9 cellular contexts compared by ENCODE assay signal in genomic region chr16:2969545-2970521, GRCh38. TPM values are rescaled to one million over a fixed set of nuclear protein-coding genes. Genes with fewer than 3 reads are reported as not detected.
DNase-seq lines count a peak whose midpoint lies in the region; ATAC-seq, FAIRE-seq and TF ChIP-seq lines count a peak whose summit lies in the region.
"Had no signal": no experiment of that assay in that cellular context is flagged by ENCODE, and none has a peak within 500 bp of the region (broad histone marks: within the 10 kb centered on the region; RNA-seq: fewer than 3 reads in every experiment).

No MANE protein-coding gene starts in this region.

- no TSS peak for BruUV-seq in Calu3 (replicated peaks; lab: Mats Ljungman, UMichigan)

- ATAC-seq in GM21381 (IDR thresholded peaks at IDR 0.05; ENCODE audit: unreplicated experiment) (peak; percentile 15), sciatic nerve (peak; percentile 33), HG02870 (IDR thresholded peaks at IDR 0.05; ENCODE audit: unreplicated experiment) (no peak)

- H3K79me2 ChIP-seq in Loucy (ENCODE audit: insufficient read depth, low read length), result peaks cover 11% of the 10 kb centered on the region; the same call in 1 of the 2 replicates
- H3K79me2 ChIP-seq in astrocyte (ENCODE audit: insufficient read depth, low read length), result no peaks in the 10 kb centered on the region

- no peaks in the 10 kb centered on the region for H3K9me2 ChIP-seq in Loucy (replicated peaks; ENCODE audit: low read depth, low read length)

- H3K9me3 Mint-ChIP-seq in Calu3 (ENCODE audit: low read depth, unreplicated experiment) (no peaks in the 10 kb centered on the region), astrocyte (ENCODE audit: unreplicated experiment) (no peaks in the 10 kb centered on the region)

- H3K9me3 ChIP-seq in Loucy (ENCODE audit: insufficient read depth, low read depth, low read length) (no peaks in the 10 kb centered on the region), astrocyte (ENCODE audit: insufficient read depth, low read depth, low read length) (no peaks in the 10 kb centered on the region)

- DNase-seq in Calu3 (peak; percentile 92), T-helper 2 cell (peak; percentile 31 to 87 (median 65)), astrocyte (ENCODE audit: low read depth) (peak; percentile 4), hypothalamus (lab: John Stamatoyannopoulos, UW) (peak in 40 of 51 donors; percentile 15 to 78 (median 58)), sciatic nerve (ENCODE audit: low spot score) (peak; percentile 81)

- H3K27ac Mint-ChIP-seq in Calu3 (ENCODE audit: unreplicated experiment) (peak overlapping the region; percentile 72), astrocyte (ENCODE audit: unreplicated experiment) (no peak overlapping the region)

- H3K27me3 ChIP-seq in Loucy (ENCODE audit: insufficient read depth, low read length, poor library complexity, severe bottlenecking) (no peaks in the 10 kb centered on the region), astrocyte (ENCODE audit: insufficient read depth, low read length) (peaks cover 21% of the 10 kb centered on the region)

- H4K20me1 ChIP-seq in Loucy (ENCODE audit: insufficient read depth, low read length, poor library complexity, severe bottlenecking) (peaks cover 7% of the 10 kb centered on the region), astrocyte (ENCODE audit: insufficient read depth, low read length) (peaks cover 28% of the 10 kb centered on the region)

- H3K27me3 Mint-ChIP-seq in Calu3 (ENCODE audit: unreplicated experiment) (peaks cover 26% of the 10 kb centered on the region), astrocyte (ENCODE audit: low read depth, unreplicated experiment) (peaks cover 14% of the 10 kb centered on the region)

- FAIRE-seq in astrocyte (lab: Jason Lieb, UNC), result no peak
- FAIRE-seq: islet of Langerhans had no signal

- H3K4me3 ChIP-seq in Loucy (ENCODE audit: low read length, poor library complexity, severe bottlenecking), result peak overlapping the region; percentile 77
- peak overlapping the region; percentile 71 for H3K4me3 ChIP-seq in astrocyte (ENCODE audit: insufficient read depth, low read depth, low read length)

- H3K4me1 ChIP-seq in Loucy (ENCODE audit: insufficient read depth, low read length, poor library complexity, severe bottlenecking) (peaks cover 2% of the 10 kb centered on the region), astrocyte (ENCODE audit: insufficient read depth, low read length) (peaks cover 4% of the 10 kb centered on the region)

- CTCF ChIA-PET in Calu3 (lab: Charles Lee), result interaction anchor here (0.6 to 1.3 kb wide), 12 partner anchors 8 to 287 kb away, joined by 3 to 10 read pairs (median 4); partner anchors contain the start of genes KCTD5, PKMYT1 and TNFRSF12A

- no peak overlapping the region for H3K27ac ChIP-seq in astrocyte (ENCODE audit: low read depth, low read length)

- peak; percentile 89 for TF ChIP-seq CTCF in Calu3 (IDR thresholded peaks at IDR 0.05; ENCODE audit: unreplicated experiment)
- peak; percentile 39 for TF ChIP-seq CTCF in Loucy (conservative IDR thresholded peaks at IDR 0.05; ENCODE audit: low read length)
- TF ChIP-seq CTCF in astrocyte (IDR thresholded peaks at IDR 0.05; ENCODE audit: insufficient read depth, low read depth, low read length), result no peak

- H3K4me2 ChIP-seq in Loucy (ENCODE audit: low read depth, low read length, poor library complexity, severe bottlenecking) (peak overlapping the region; percentile 71), astrocyte (ENCODE audit: low read length) (peak overlapping the region; percentile 97)

- H3K4me1 Mint-ChIP-seq in Calu3 (ENCODE audit: low read depth, unreplicated experiment) (peaks cover 25% of the 10 kb centered on the region), astrocyte (ENCODE audit: low read depth, unreplicated experiment) (no peaks in the 10 kb centered on the region)

- H3F3A ChIP-seq in Loucy (ENCODE audit: low read depth), result no peaks in the 10 kb centered on the region

- H3K9ac ChIP-seq in Loucy (ENCODE audit: low read depth, low read length, poor library complexity, severe bottlenecking) (peak overlapping the region; percentile 77), astrocyte (ENCODE audit: low read length) (peak overlapping the region; percentile 72)

- peak overlapping the region; percentile 83 for H3K4me3 Mint-ChIP-seq in Calu3 (ENCODE audit: low read depth, unreplicated experiment)
- peak overlapping the region; percentile 66 for H3K4me3 Mint-ChIP-seq in astrocyte (ENCODE audit: unreplicated experiment)

- H3K36me3 Mint-ChIP-seq in Calu3 (ENCODE audit: insufficient read depth, unreplicated experiment) (peaks cover 67% of the 10 kb centered on the region), astrocyte (ENCODE audit: low read depth, unreplicated experiment) (peaks cover 6% of the 10 kb centered on the region)

- intact Hi-C loops in Calu3 (cut with micrococcal nuclease; ENCODE audit: unreplicated experiment), result no loop called here
- intact Hi-C loops in sciatic nerve (cut with DNase I), result no loop called here

- H3K36me3 ChIP-seq in Loucy (ENCODE audit: insufficient read depth, low read length), result no peaks in the 10 kb centered on the region
- H3K36me3 ChIP-seq in astrocyte (ENCODE audit: insufficient read depth, low read length), result no peaks in the 10 kb centered on the region

- H2AFZ ChIP-seq in Loucy (ENCODE audit: low read length), result no peak overlapping the region
- H2AFZ ChIP-seq in astrocyte (ENCODE audit: low read depth, low read length), result peak overlapping the region; percentile 77

RNA-seq across cellular contexts. Expression of gene PAQR4, which starts 0.7 kb away (rescaled TPM):
- total RNA-seq in Calu3 (2022), result 51.0 and 56.0 TPM in 2 replicates
- 4.8 and 5.4 TPM in 2 replicates for total RNA-seq in astrocyte
- 6.6 TPM for total RNA-seq in sciatic nerve

RNA-seq across cellular contexts. Expression of gene KREMEN2, which starts 5.8 kb away (rescaled TPM):
- total RNA-seq in Calu3 (2022) (0.51 TPM in 1 of 2 replicates, not detected in the other), astrocyte (7.5 and 8.0 TPM in 2 replicates), sciatic nerve (not detected)

RNA-seq across cellular contexts. Expression of gene PKMYT1, which starts 10.4 kb away (rescaled TPM):
- total RNA-seq in Calu3 (2022), result 91.2 and 107 TPM in 2 replicates
- 3.9 TPM in 2 replicates for total RNA-seq in astrocyte
- total RNA-seq in sciatic nerve, result 1.9 TPM

RNA-seq across cellular contexts. Expression of gene CLDN9, which starts 42.9 kb away (rescaled TPM):
- total RNA-seq in Calu3 (2022) (13.5 and 17.8 TPM in 2 replicates), astrocyte (0.14 and 0.48 TPM in 2 replicates), sciatic nerve (0.53 TPM)

RNA-seq across cellular contexts. Expression of gene CLDN6, which starts 48.1 kb away (rescaled TPM):
- total RNA-seq in Calu3 (2022), result 1.2 and 2.1 TPM in 2 replicates
- total RNA-seq in astrocyte, result 449 and 584 TPM in 2 replicates
- total RNA-seq in sciatic nerve, result not detected

Comparison
In these comparisons a context has a peak if more than half of its experiments do, and no peak if none do; other contexts are left out.
1. DNase-seq: peak in every context shown above with its lines; median percentile 92 in Calu3; 81 in sciatic nerve; 65 in T-helper 2 cell; 58 in hypothalamus; 4 in astrocyte.
2. RNA of gene PKMYT1, which starts 10.4 kb away (total RNA-seq): 91.2 to 107 TPM in Calu3; 3.9 TPM in astrocyte and 1.9 TPM in sciatic nerve (single experiment); every median in the first group is over 10 times any median in the second.